In the genomic region with DNA sequence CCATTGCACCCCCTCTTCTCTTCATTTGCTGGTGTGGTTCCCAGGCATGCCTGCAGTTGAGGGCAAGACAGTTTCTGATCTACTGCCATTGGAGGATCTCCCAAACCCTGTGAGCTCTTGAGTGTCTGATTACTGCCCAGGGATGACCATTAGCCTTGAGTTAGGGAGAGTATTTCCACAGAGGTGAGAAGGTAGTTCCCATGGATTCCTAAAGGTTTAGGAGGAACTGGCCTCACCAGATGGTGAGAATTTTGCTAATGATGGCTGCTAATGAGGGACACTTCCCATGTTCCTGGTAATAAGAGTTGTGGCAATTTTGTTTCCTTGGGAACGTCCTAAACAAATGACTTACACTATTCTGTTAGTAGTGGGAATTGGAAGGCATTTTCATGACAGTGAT, we compare ENCODE assay signal across 10 cellular contexts.
"Had no signal": no experiment of that assay in that cellular context is flagged by ENCODE, and none has a peak within 500 bp of the region (broad histone marks: within the 10 kb centered on the region; RNA-seq: fewer than 3 reads in every experiment).

No MANE protein-coding gene starts in this region.

- H3K36me3 ChIP-seq: thyroid gland had no signal

- DNase-seq: activated CD4-positive, alpha-beta T cell treated with anti-CD3 and anti-CD28 coated beads for 48 hours; activated naive CD4-positive, alpha-beta T cell treated with Interleukin-2 at 50 U/mL for 16 hours; activated naive CD8-positive, alpha-beta T cell treated with anti-CD3 and anti-CD28 coated beads, Interleukin-2, amount 50 U/mL, for 24 hours; body of pancreas; effector memory CD8-positive, alpha-beta T cell; mucosa of descending colon; occipital lobe; thyroid gland had no signal

- H3K9me3 ChIP-seq: body of pancreas, mucosa of descending colon, thyroid gland had no signal

- H3K27me3 ChIP-seq: body of pancreas, thyroid gland had no signal

- H3K4me3 ChIP-seq: body of pancreas, mucosa of descending colon, thyroid gland had no signal

- H3K27ac ChIP-seq: body of pancreas, epithelial cell of prostate, thyroid gland had no signal

- ATAC-seq: activated naive CD8-positive, alpha-beta T cell treated with anti-CD3 and anti-CD28 coated beads, Interleukin-2, amount 50 U/mL, for 24 hours; body of pancreas; effector memory CD8-positive, alpha-beta T cell; mucosa of descending colon; WTC11 had no signal
